Comparison of ENCODE assay signal across 14 cellular contexts in genomic region chr10:23693398-23693797, GRCh38.
DNase-seq lines count a peak whose midpoint lies in the region; ATAC-seq and TF ChIP-seq lines count a peak whose summit lies in the region.
"Had no signal": no experiment of that assay in that cellular context is flagged by ENCODE, and none has a peak within 500 bp of the region (broad histone marks: within the 10 kb centered on the region; RNA-seq: fewer than 3 reads in every experiment).

No MANE protein-coding gene starts in this region.

- POLR2A ChIA-PET in activated CD4-positive, alpha-beta T cell treated with anti-CD3 and anti-CD28 coated beads for 36 hours (lab: Charles Lee): no interaction called here

- peak overlapping the region; percentile 42 for H3K4me2 ChIP-seq in parathyroid adenoma (ENCODE audit: low read length)

- CTCF ChIA-PET in activated CD4-positive, alpha-beta T cell treated with anti-CD3 and anti-CD28 coated beads for 36 hours (lab: Charles Lee): interaction anchor here (1.0 kb wide), 1 partner anchor 9 kb away, joined by 3 read pairs; no protein-coding TSS in a partner anchor

- H3K27me3 Mint-ChIP-seq in activated CD4-positive, alpha-beta T cell treated with anti-CD3 and anti-CD28 coated beads for 36 hours: peaks cover 43% of the 10 kb centered on the region
- peaks cover 49% of the 10 kb centered on the region for H3K27me3 Mint-ChIP-seq in stimulated activated memory B cell treated with anti-CD40 and anti-IgM and Interleukin-4, amounts not matched to agents 10 μg/mL and 1 μg/mL and 100 μg/mL, for 72 hours

- no peak overlapping the region for H3K27ac Mint-ChIP-seq in activated CD4-positive, alpha-beta T cell treated with anti-CD3 and anti-CD28 coated beads for 36 hours
- no peak overlapping the region for H3K27ac Mint-ChIP-seq in stimulated activated memory B cell treated with anti-CD40 and anti-IgM and Interleukin-4, amounts not matched to agents 10 μg/mL and 1 μg/mL and 100 μg/mL, for 72 hours
- H3K27ac Mint-ChIP-seq: dendritic cell treated with granulocyte-macrophage colony-stimulating factor and Interleukin-4, amounts not matched to agents 40 ng/mL and 50 ng/mL, for 4 days; stimulated activated naive B cell treated with anti-CD40 and anti-IgM and Interleukin-4, amounts not matched to agents 10 μg/mL and 1 μg/mL and 100 μg/mL, for 72 hours had no signal

- H3K4me3 Mint-ChIP-seq in activated CD4-positive, alpha-beta T cell treated with anti-CD3 and anti-CD28 coated beads for 36 hours: no peak overlapping the region
- no peak overlapping the region for H3K4me3 Mint-ChIP-seq in stimulated activated memory B cell treated with anti-CD40 and anti-IgM and Interleukin-4, amounts not matched to agents 10 μg/mL and 1 μg/mL and 100 μg/mL, for 72 hours
- H3K4me3 Mint-ChIP-seq: dendritic cell treated with granulocyte-macrophage colony-stimulating factor and Interleukin-4, amounts not matched to agents 40 ng/mL and 50 ng/mL, for 4 days; stimulated activated naive B cell treated with anti-CD40 and anti-IgM and Interleukin-4, amounts not matched to agents 10 μg/mL and 1 μg/mL and 100 μg/mL, for 72 hours had no signal

- peak; percentile 53 for DNase-seq in activated CD4-positive, alpha-beta T cell treated with anti-CD3 and anti-CD28 coated beads for 36 hours
- no peak for DNase-seq in activated CD4-positive, alpha-beta T cell treated with anti-CD3 and anti-CD28 coated beads, Interleukin-2, amount 50 U/mL, for 1 hour
- peak; percentile 41 for DNase-seq in MG63
- DNase-seq in germinal center (ENCODE audit: low spot score): peak; percentile 14
- DNase-seq in NCI-H446 (lab: John Stamatoyannopoulos, UW): no peak
- DNase-seq: activated CD4-positive, CD25-positive, alpha-beta regulatory T cell treated with anti-CD3 and anti-CD28 coated beads, Interleukin-2, amount 50 U/mL, for 72 hours; DND-41; gastrocnemius medialis; SHP77 treated with DMSO at 0.1 percent for 48 hours; stimulated activated naive B cell treated with anti-CD40 and anti-IgM and Interleukin-4, amounts not matched to agents 10 μg/mL and 1 μg/mL and 100 μg/mL, for 72 hours had no signal

- H3K27me3 ChIP-seq in MG63 (peaks cover 40% of the 10 kb centered on the region), parathyroid adenoma (ENCODE audit: control insufficient read depth, insufficient read depth, low read length) (peaks cover 3% of the 10 kb centered on the region)

- H3K4me1 ChIP-seq in parathyroid adenoma: no peaks in the 10 kb centered on the region

- ATAC-seq in activated CD4-positive, alpha-beta T cell treated with anti-CD3 and anti-CD28 coated beads for 36 hours: peak; percentile 23
- ATAC-seq in stimulated activated memory B cell treated with anti-CD40 and anti-IgM and Interleukin-4, amounts not matched to agents 10 μg/mL and 1 μg/mL and 100 μg/mL, for 72 hours: no peak
- no peak for ATAC-seq in HG03139 (IDR thresholded peaks at IDR 0.05; ENCODE audit: unreplicated experiment)
- ATAC-seq: gastrocnemius medialis; stimulated activated naive B cell treated with anti-CD40 and anti-IgM and Interleukin-4, amounts not matched to agents 10 μg/mL and 1 μg/mL and 100 μg/mL, for 72 hours had no signal

- no peak overlapping the region for H2AFZ ChIP-seq in parathyroid adenoma

- intact Hi-C loops in activated CD4-positive, alpha-beta T cell treated with anti-CD3 and anti-CD28 coated beads for 36 hours (cut with DNase I, micrococcal nuclease): loop anchor here in 1 of 2 experiments (5.0 kb wide), 1 partner anchor 491 kb away; no protein-coding TSS in a partner anchor

- H3K4me1 Mint-ChIP-seq in activated CD4-positive, alpha-beta T cell treated with anti-CD3 and anti-CD28 coated beads for 36 hours: peaks cover 17% of the 10 kb centered on the region
- H3K4me1 Mint-ChIP-seq in stimulated activated memory B cell treated with anti-CD40 and anti-IgM and Interleukin-4, amounts not matched to agents 10 μg/mL and 1 μg/mL and 100 μg/mL, for 72 hours: peaks cover 5% of the 10 kb centered on the region

- H3K36me3 Mint-ChIP-seq in activated CD4-positive, alpha-beta T cell treated with anti-CD3 and anti-CD28 coated beads for 36 hours (ENCODE audit: low read depth): no peaks in the 10 kb centered on the region
- H3K36me3 Mint-ChIP-seq in stimulated activated memory B cell treated with anti-CD40 and anti-IgM and Interleukin-4, amounts not matched to agents 10 μg/mL and 1 μg/mL and 100 μg/mL, for 72 hours: no peaks in the 10 kb centered on the region
- H3K36me3 Mint-ChIP-seq: stimulated activated naive B cell treated with anti-CD40 and anti-IgM and Interleukin-4, amounts not matched to agents 10 μg/mL and 1 μg/mL and 100 μg/mL, for 72 hours had no signal

- TF ChIP-seq CTCF in parathyroid adenoma (IDR thresholded peaks at IDR 0.05): no peak

- H3K9me3 ChIP-seq in MG63 (no peaks in the 10 kb centered on the region), parathyroid adenoma (ENCODE audit: control insufficient read depth, low read length) (no peaks in the 10 kb centered on the region)
- H3K9me3 ChIP-seq: gastrocnemius medialis had no signal

- H3K9ac ChIP-seq in parathyroid adenoma: no peak overlapping the region

- no peak overlapping the region for H3K27ac ChIP-seq in parathyroid adenoma
- H3K27ac ChIP-seq: gastrocnemius medialis had no signal

- H3K36me3 ChIP-seq in MG63 (no peaks in the 10 kb centered on the region), parathyroid adenoma (ENCODE audit: control insufficient read depth, insufficient read depth, low read length) (no peaks in the 10 kb centered on the region)
- H3K36me3 ChIP-seq: gastrocnemius medialis had no signal

- H3K4me3 ChIP-seq in MG63: no peak overlapping the region
- peak overlapping the region; percentile 50 for H3K4me3 ChIP-seq in parathyroid adenoma (ENCODE audit: low read depth, low read length)

- no peaks in the 10 kb centered on the region for H3K79me2 ChIP-seq in parathyroid adenoma

- H3K9me3 Mint-ChIP-seq in activated CD4-positive, alpha-beta T cell treated with anti-CD3 and anti-CD28 coated beads for 36 hours (ENCODE audit: low read depth): no peaks in the 10 kb centered on the region
- no peaks in the 10 kb centered on the region for H3K9me3 Mint-ChIP-seq in stimulated activated memory B cell treated with anti-CD40 and anti-IgM and Interleukin-4, amounts not matched to agents 10 μg/mL and 1 μg/mL and 100 μg/mL, for 72 hours
- H3K9me3 Mint-ChIP-seq: dendritic cell treated with granulocyte-macrophage colony-stimulating factor and Interleukin-4, amounts not matched to agents 40 ng/mL and 50 ng/mL, for 4 days had no signal

Comparison
In these comparisons a context has a peak if more than half of its experiments do, and no peak if none do; other contexts are left out.
1. DNase-seq: peak in activated CD4-positive, alpha-beta T cell treated with anti-CD3 and anti-CD28 coated beads for 36 hours (single experiment), MG63 (single experiment) and germinal center (single experiment); none in activated CD4-positive, alpha-beta T cell treated with anti-CD3 and anti-CD28 coated beads, Interleukin-2, amount 50 U/mL, for 1 hour (single experiment) and NCI-H446 (0 of 2).